In the genomic region with DNA sequence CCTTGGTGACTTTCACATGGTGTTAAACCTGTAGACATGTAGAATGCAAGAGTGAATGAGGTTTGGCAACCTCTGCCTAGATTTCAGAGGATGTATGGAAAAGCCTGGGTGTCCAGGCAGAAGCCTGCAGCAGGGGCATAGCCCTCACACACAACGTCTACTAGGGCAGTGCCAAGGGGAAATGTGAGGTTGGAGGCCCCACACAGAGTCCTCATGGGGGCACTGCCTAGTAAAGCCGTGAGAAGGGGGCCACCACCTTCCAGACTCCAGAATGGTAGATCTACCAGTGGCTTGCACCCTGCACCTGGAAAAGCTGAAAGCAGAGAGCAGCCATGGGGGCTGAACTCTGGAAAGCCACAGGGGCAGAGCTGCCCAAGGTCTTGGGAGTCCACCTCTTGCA, we compare ENCODE assay signal across 4 cellular contexts.
"Had no signal": no experiment of that assay in that cellular context is flagged by ENCODE, and none has a peak within 500 bp of the region (broad histone marks: within the 10 kb centered on the region; RNA-seq: fewer than 3 reads in every experiment).

No MANE protein-coding gene starts in this region.

- H3K4me3 ChIP-seq: K562 had no signal

- ATAC-seq: HepG2, K562 had no signal

- H3K27ac ChIP-seq: HL-60 had no signal

- DNase-seq: IMR-90 had no signal
